ENCODE assay signal across 8 cellular contexts in the genomic region with DNA sequence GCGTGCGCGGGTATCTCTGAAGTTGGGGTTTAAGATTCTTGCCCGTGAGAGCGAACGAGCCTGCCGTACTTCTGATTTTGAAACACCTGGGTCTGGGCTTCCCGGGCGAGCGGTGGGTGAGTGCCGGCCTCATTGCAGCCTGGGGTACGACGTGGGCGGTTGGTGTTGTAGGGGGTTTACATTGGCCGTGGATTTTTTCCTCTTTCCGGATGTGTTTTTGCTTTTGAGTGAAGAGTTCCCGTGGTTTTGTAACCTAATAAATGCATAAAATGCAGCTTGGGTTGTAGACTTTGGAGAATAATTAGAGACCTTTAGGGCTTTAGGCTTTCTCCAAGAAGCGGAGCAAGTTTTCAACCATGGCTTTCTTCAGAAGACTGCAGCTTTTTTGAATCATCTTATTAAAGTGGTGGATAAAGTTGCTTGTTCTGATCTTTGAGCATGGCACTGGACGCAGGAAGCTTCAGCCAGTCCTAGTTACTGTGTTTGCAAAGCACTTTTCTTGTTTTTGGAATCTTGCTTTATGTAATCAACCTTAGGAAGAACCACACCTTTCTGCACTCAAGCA. TPM values are rescaled to one million over a fixed set of nuclear protein-coding genes. Genes with fewer than 3 reads are reported as not detected.
DNase-seq lines count a peak whose midpoint lies in the region; ATAC-seq, FAIRE-seq and TF ChIP-seq lines count a peak whose summit lies in the region.

No MANE protein-coding gene starts in this region.

- H3K79me2 ChIP-seq in GM23338 (replicated peaks; ENCODE audit: insufficient read depth), result peaks cover 86% of the 10 kb centered on the region

- peak overlapping the region; percentile 91 for H3K4me2 ChIP-seq in A549
- H3K4me2 ChIP-seq in GM23338, result peak overlapping the region; percentile 87

- peaks cover 30% of the 10 kb centered on the region for H3K36me3 Mint-ChIP-seq in GM23338 (ENCODE audit: low read depth)

- H3K27me3 Mint-ChIP-seq in GM23338 (ENCODE audit: insufficient read depth, low read depth, poor library complexity), result peaks cover 14% of the 10 kb centered on the region

- H2AFZ ChIP-seq in GM23338, result peak overlapping the region; percentile 96

- peak overlapping the region; percentile 92 for H3K4me3 ChIP-seq in A549
- H3K4me3 ChIP-seq in GM23338, result peak overlapping the region; percentile 98
- H3K4me3 ChIP-seq in ascending aorta, result peak overlapping the region; percentile 92 to 99
- peak overlapping the region; percentile 83 for H3K4me3 ChIP-seq in lower leg skin (ENCODE audit: low read depth, poor library complexity, severe bottlenecking)
- H3K4me3 ChIP-seq in upper lobe of left lung, result peak overlapping the region; percentile 86 to 98 (median 94)

- H3K36me3 ChIP-seq in GM23338 (ENCODE audit: insufficient read depth) (peaks cover 4% of the 10 kb centered on the region; the same call in 1 of the 2 replicates), ascending aorta (no peaks in the 10 kb centered on the region), upper lobe of left lung (no peaks in the 10 kb centered on the region)

- TF ChIP-seq EP300 in A549 (IDR thresholded peaks at IDR 0.05) (no peak), upper lobe of left lung (IDR thresholded peaks at IDR 0.05) (no peak)

- TF ChIP-seq CTCF in A549 (IDR thresholded peaks at IDR 0.05) (no peak), GM23338 (conservative IDR thresholded peaks at IDR 0.05; ENCODE audit: low read depth in 2 of 2) (no peak), ascending aorta (IDR thresholded peaks at IDR 0.05) (no peak), lower leg skin (IDR thresholded peaks at IDR 0.05) (no peak), upper lobe of left lung (IDR thresholded peaks at IDR 0.05) (no peak)

- CTCF ChIA-PET in A549 (lab: Yijun Ruan, JAX), result no interaction called here

- peaks cover 9% of the 10 kb centered on the region for H3K4me1 ChIP-seq in A549
- H3K4me1 ChIP-seq in GM23338 (ENCODE audit: insufficient read depth), result peaks cover 10% of the 10 kb centered on the region
- peaks cover 0 to 11% of the 10 kb centered on the region in 2 donors for H3K4me1 ChIP-seq in ascending aorta
- H3K4me1 ChIP-seq in upper lobe of left lung, result peaks cover 14 to 35% (median 18%) of the 10 kb centered on the region in 4 donors

- no peaks in the 10 kb centered on the region for H3K27me3 ChIP-seq in GM23338 (ENCODE audit: insufficient read depth)
- H3K27me3 ChIP-seq in ascending aorta, result no peaks in the 10 kb centered on the region
- H3K27me3 ChIP-seq in upper lobe of left lung, result no peaks in the 10 kb centered on the region

- H3K27ac ChIP-seq in A549 (peak overlapping the region; percentile 95 to 96), GM23338 (ENCODE audit: low read depth) (peak overlapping the region; percentile 93), ascending aorta (peak overlapping the region; percentile 98), upper lobe of left lung (peak overlapping the region; percentile 93 to 96 (median 95))

- DNase-seq in A549 (ENCODE audit: low read depth in 1 of 2, low spot score in 1 of 2), result no peak
- DNase-seq in GM23338 (ENCODE audit: low spot score), result no peak
- no peak for DNase-seq in ascending aorta (ENCODE audit: low spot score in 2 of 2)
- DNase-seq in lower leg skin (ENCODE audit: low spot score in 2 of 2), result no peak
- DNase-seq in upper lobe of left lung, result no peak
- no peak for DNase-seq in T-helper 9 cell
- DNase-seq in activated CD4-positive, alpha-beta T cell treated with anti-CD3 and anti-CD28 coated beads, Interleukin-2, amount 50 U/mL, for 4 hours, result no peak

- 0 out of 2 replicates have a peak, but pooled peaks cover 6% of the 10 kb centered on the region for H3F3A ChIP-seq in GM23338 (replicated peaks; ENCODE audit: low read depth)

- ATAC-seq in A549 (peak in 1 of 2 experiments; percentile 14; a peak in 2 of 6 replicates), GM23338 (no peak), upper lobe of left lung (ENCODE audit: low FRiP score in 2 of 2) (no peak), GM21360 (IDR thresholded peaks at IDR 0.05; ENCODE audit: unreplicated experiment) (no peak)

- 1% methylated on average over 8 of the region's 19 CpGs for WGBS in A549 (ENCODE audit: missing lambda C conversion rate)
- WGBS in lower leg skin, 2 donors, result 0% methylated on average over 17 to 18 of the region's 19 CpGs
- WGBS in upper lobe of left lung, 2 donors, result 0 to 2% methylated on average over 8 to 19 of the region's 19 CpGs

- no peak for FAIRE-seq in A549 (lab: Jason Lieb, UNC)

- peak overlapping the region; percentile 96 for H3K4me3 Mint-ChIP-seq in GM23338

- no peaks in the 10 kb centered on the region for H3K9me2 ChIP-seq in GM23338 (ENCODE audit: insufficient read depth)

- TF ChIP-seq RAD21 in A549 (conservative IDR thresholded peaks at IDR 0.05 in 1 of 2, IDR thresholded peaks at IDR 0.05 in 1 of 2), result no peak

- peaks cover 8% of the 10 kb centered on the region; the same call in 1 of the 2 replicates for H4K20me1 ChIP-seq in GM23338 (replicated peaks; ENCODE audit: insufficient read depth)

- TF ChIP-seq POLR2A in A549 (IDR thresholded peaks at IDR 0.05; ENCODE audit: low read length) (peak; percentile 27; the same call in 1 of the 2 replicates), lower leg skin (IDR thresholded peaks at IDR 0.05) (no peak), upper lobe of left lung (IDR thresholded peaks at IDR 0.05) (peak in 1 of 4 donors; percentile 2)

- H3K9me3 Mint-ChIP-seq in GM23338, result peaks cover 7% of the 10 kb centered on the region; the same call in 2 of the 3 replicates

- H3K4me1 Mint-ChIP-seq in GM23338, result peaks cover 8% of the 10 kb centered on the region

- intact Hi-C loops in ascending aorta (cut with DNase I) (loop anchor here (2.0 to 10.0 kb wide), 7 partner anchors 54 to 1907 kb away; partner anchors contain the start of gene PPP1R3G), lower leg skin (cut with DNase I; ENCODE audit: low total_unique reads) (no loop called here)

- no peaks in the 10 kb centered on the region for H3K9me3 ChIP-seq in A549
- no peaks in the 10 kb centered on the region for H3K9me3 ChIP-seq in ascending aorta
- H3K9me3 ChIP-seq in upper lobe of left lung, result no peaks in the 10 kb centered on the region

- H3K27ac Mint-ChIP-seq in GM23338, result peak overlapping the region; percentile 100

- POLR2A ChIA-PET in A549 (lab: Yijun Ruan, JAX), result interaction anchor here (1.1 kb wide), 1 partner anchor 71 kb away, joined by 3 read pairs; no protein-coding TSS in a partner anchor

TF ChIP-seq in A549, 52 proteins besides CTCF, POLR2A, EP300 and RAD21:
- TF ChIP-seq KDM5A (IDR thresholded peaks at IDR 0.05) (peak; percentile 96), HDAC2 (IDR thresholded peaks at IDR 0.05) (0 out of 2 replicates have a peak, but pooled peaks have one; percentile 74), PHF8 (IDR thresholded peaks at IDR 0.05; ENCODE audit: borderline replicate concordance, low read depth) (peak; percentile 41; the same call in 1 of the 2 replicates), MAFK (IDR thresholded peaks at IDR 0.05; ENCODE audit: partially characterized antibody) (no peak), CHD4 (IDR thresholded peaks at IDR 0.05; ENCODE audit: borderline replicate concordance) (no peak), CEBPB (IDR thresholded peaks at IDR 0.05) (no peak), ZNF302 (CRISPR knock-in tag; IDR thresholded peaks at IDR 0.05) (no peak), HOXB5 (CRISPR knock-in tag; IDR thresholded peaks at IDR 0.05) (no peak)

TF ChIP-seq in GM23338, 12 proteins besides CTCF, POLR2A, EP300 and RAD21:
- TF ChIP-seq, protein P1, sequence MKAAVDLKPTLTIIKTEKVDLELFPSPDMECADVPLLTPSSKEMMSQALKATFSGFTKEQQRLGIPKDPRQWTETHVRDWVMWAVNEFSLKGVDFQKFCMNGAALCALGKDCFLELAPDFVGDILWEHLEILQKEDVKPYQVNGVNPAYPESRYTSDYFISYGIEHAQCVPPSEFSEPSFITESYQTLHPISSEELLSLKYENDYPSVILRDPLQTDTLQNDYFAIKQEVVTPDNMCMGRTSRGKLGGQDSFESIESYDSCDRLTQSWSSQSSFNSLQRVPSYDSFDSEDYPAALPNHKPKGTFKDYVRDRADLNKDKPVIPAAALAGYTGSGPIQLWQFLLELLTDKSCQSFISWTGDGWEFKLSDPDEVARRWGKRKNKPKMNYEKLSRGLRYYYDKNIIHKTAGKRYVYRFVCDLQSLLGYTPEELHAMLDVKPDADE (IDR thresholded peaks at IDR 0.05), result peak; percentile 10; the same call in 1 of the 2 replicates
- TF ChIP-seq ZNF114 (CRISPR knock-in tag; IDR thresholded peaks at IDR 0.05), result no peak

RNA-seq across cellular contexts. Expression of gene FARS2, which starts 0.3 kb away (rescaled TPM):
- 17.5 and 17.9 TPM in 2 replicates for polyA plus RNA-seq in A549 (2011; rRNA removed)
- polyA plus RNA-seq in A549 (2012; cell fraction: cytosol; rRNA removed), result 14.7 and 15.1 TPM in 2 replicates
- polyA plus RNA-seq in A549 (2012; cell fraction: nucleus; rRNA removed), result 15.0 and 15.9 TPM in 2 replicates
- 12.6 to 13.6 TPM (median 12.9 TPM) in 3 replicates for polyA plus RNA-seq in A549 (2017; fragmentation: RNase III; extraction: RNeasy Plus Mini Kit Qiagen cat#74134 plus additional on column Dnase treatment)
- 43.9 and 47.7 TPM in 2 replicates for polyA minus RNA-seq in A549 (2011; rRNA and poly(A)+ RNA removed)
- 13.2 and 19.0 TPM in 2 replicates for total RNA-seq in GM23338 (2014; rRNA removed; shearing (Covaris generic))
- 5.3 and 7.6 TPM in 2 replicates for polyA plus RNA-seq in GM23338 (2016; fragmentation: Nextera tagmentation; extraction: Ambion mirVana)
- total RNA-seq in ascending aorta, result 17.6 TPM
- 10 to 100 TPM in 2 of 4 donors, 1 to 10 TPM in 2; 7.0 to 14.7 (median 11.1) TPM for total RNA-seq in lower leg skin
- total RNA-seq in upper lobe of left lung, result 10 to 100 TPM; 16.4 to 34.6 (median 19.9) TPM

RNA-seq across cellular contexts. Expression of gene LYRM4, which starts 0.9 kb away (rescaled TPM):
- polyA plus RNA-seq in A549 (2011; rRNA removed) (43.3 and 47.6 TPM in 2 replicates), A549 (2017; fragmentation: RNase III; extraction: RNeasy Plus Mini Kit Qiagen cat#74134 plus additional on column Dnase treatment) (24.4 to 26.0 TPM (median 25.6 TPM) in 3 replicates), GM23338 (2016; fragmentation: Nextera tagmentation; extraction: Ambion mirVana) (61.6 and 62.0 TPM in 2 replicates)
- polyA plus RNA-seq in A549 (2012; cell fraction: cytosol; rRNA removed), result 30.7 and 31.4 TPM in 2 replicates
- polyA plus RNA-seq in A549 (2012; cell fraction: nucleus; rRNA removed), result 12.2 and 18.1 TPM in 2 replicates
- 19.1 and 24.2 TPM in 2 replicates for polyA minus RNA-seq in A549 (2011; rRNA and poly(A)+ RNA removed)
- total RNA-seq in GM23338 (2014; rRNA removed; shearing (Covaris generic)), result 26.5 and 51.0 TPM in 2 replicates
- total RNA-seq in ascending aorta (10.5 TPM), lower leg skin (10 to 100 TPM; 14.4 to 20.8 (median 20.4) TPM), upper lobe of left lung (10 to 100 TPM in 5 of 6 donors, 1 to 10 TPM in 1; 5.8 to 24.1 (median 15.9) TPM)
